ENCODE assay signal across 26 cellular contexts in genomic region chr3:73379465-73379864, GRCh38.
"Had no signal": no experiment of that assay in that cellular context is flagged by ENCODE, and none has a peak within 500 bp of the region (broad histone marks: within the 10 kb centered on the region; RNA-seq: fewer than 3 reads in every experiment).

No MANE protein-coding gene starts in this region.

- H3K4me1 Mint-ChIP-seq: activated B cell treated with CpG ODN at 0.5 μM for 24 hours; activated CD4-positive, alpha-beta T cell treated with anti-CD3 and anti-CD28 coated beads for 36 hours; activated naive CD8-positive, alpha-beta T cell treated with anti-CD3 and anti-CD28 coated beads, Interleukin-2, amount 10 ng/mL, durations not matched to agents 7 days and 5 days had no signal

- H3K27me3 ChIP-seq: esophagus squamous epithelium, foreskin keratinocyte, thyroid gland, upper lobe of right lung had no signal

- H3K27ac Mint-ChIP-seq: activated B cell treated with CpG ODN at 0.5 μM for 24 hours; activated CD4-positive, alpha-beta T cell treated with anti-CD3 and anti-CD28 coated beads for 36 hours; activated naive CD8-positive, alpha-beta T cell treated with anti-CD3 and anti-CD28 coated beads, Interleukin-2, amount 10 ng/mL, durations not matched to agents 7 days and 5 days; brain; effector memory CD8-positive, alpha-beta T cell; nephron progenitor cell had no signal

- ATAC-seq: activated CD4-positive, alpha-beta T cell treated with anti-CD3 and anti-CD28 coated beads for 36 hours; activated T-cell treated with anti-CD3 and anti-CD28 coated beads, Interleukin-2, amount 50 U/mL, for 4 hours; effector memory CD8-positive, alpha-beta T cell; foreskin keratinocyte; left lobe of liver; lower lobe of right lung; mucosa of descending colon; right cardiac atrium; stimulated activated naive CD8-positive, alpha-beta T cell treated with anti-CD3 and anti-CD28 coated beads, Interleukin-15, Interleukin-2, amounts not matched to agents 100 U/mL and 50 U/mL, for 24 hours; upper lobe of right lung had no signal

- H2AFZ ChIP-seq: parathyroid adenoma had no signal

- H3K79me2 ChIP-seq: parathyroid adenoma had no signal

- H3K27me3 Mint-ChIP-seq: activated B cell treated with CpG ODN at 0.5 μM for 24 hours; activated CD4-positive, alpha-beta T cell treated with anti-CD3 and anti-CD28 coated beads for 36 hours; activated naive CD8-positive, alpha-beta T cell treated with anti-CD3 and anti-CD28 coated beads, Interleukin-2, amount 10 ng/mL, durations not matched to agents 7 days and 5 days; effector memory CD8-positive, alpha-beta T cell had no signal

- H3K4me1 ChIP-seq: esophagus squamous epithelium, foreskin keratinocyte, lower lobe of right lung, parathyroid adenoma, thyroid gland, upper lobe of right lung had no signal

- DNase-seq: activated B cell treated with CpG ODN at 0.5 μM for 24 hours; activated CD4-positive, alpha-beta T cell treated with anti-CD3 and anti-CD28 coated beads for 36 hours; activated CD4-positive, alpha-beta T cell treated with anti-CD3 and anti-CD28 coated beads, Interleukin-2, amount 50 U/mL, for 48 hours; activated CD8-positive, alpha-beta memory T cell treated with anti-CD3 and anti-CD28 coated beads, Interleukin-2, amount 50 U/mL, for 48 hours; activated naive CD4-positive, alpha-beta T cell treated with Interleukin-2 at 50 U/mL for 16 hours; activated naive CD8-positive, alpha-beta T cell treated with anti-CD3 and anti-CD28 coated beads, Interleukin-2, amount 10 ng/mL, durations not matched to agents 7 days and 5 days; activated T-cell treated with anti-CD3 and anti-CD28 coated beads, Interleukin-2, amount 50 U/mL, for 4 hours; amniotic stem cell; central memory CD4-positive, alpha-beta T cell; effector memory CD8-positive, alpha-beta T cell; esophagus squamous epithelium; foreskin keratinocyte; kidney; lower lobe of right lung; mesendoderm; mucosa of descending colon; nephron progenitor cell; right cardiac atrium; stimulated activated CD4-positive, alpha-beta T cell treated with anti-CD3 and anti-CD28 coated beads, Interleukin-4, amount 100 ng/mL, for 4 hours; stimulated activated naive CD8-positive, alpha-beta T cell treated with anti-CD3 and anti-CD28 coated beads, Interleukin-15, Interleukin-2, amounts not matched to agents 100 U/mL and 50 U/mL, for 24 hours; T-helper 9 cell; thyroid gland; upper lobe of right lung had no signal

- H3K36me3 Mint-ChIP-seq: activated naive CD8-positive, alpha-beta T cell treated with anti-CD3 and anti-CD28 coated beads, Interleukin-2, amount 10 ng/mL, durations not matched to agents 7 days and 5 days had no signal

- H3K36me3 ChIP-seq: thyroid gland, upper lobe of right lung had no signal

- H3K4me3 ChIP-seq: esophagus squamous epithelium, lower lobe of right lung, mucosa of descending colon, thyroid gland, upper lobe of right lung had no signal

- H3K9me3 ChIP-seq: esophagus squamous epithelium, lower lobe of right lung, thyroid gland, upper lobe of right lung had no signal

- H3K9ac ChIP-seq: parathyroid adenoma had no signal

- H3K4me3 Mint-ChIP-seq: activated B cell treated with CpG ODN at 0.5 μM for 24 hours; activated CD4-positive, alpha-beta T cell treated with anti-CD3 and anti-CD28 coated beads for 36 hours; activated naive CD8-positive, alpha-beta T cell treated with anti-CD3 and anti-CD28 coated beads, Interleukin-2, amount 10 ng/mL, durations not matched to agents 7 days and 5 days; activated T-cell treated with anti-CD3 and anti-CD28 coated beads, Interleukin-2, amount 50 U/mL, for 4 hours; brain; effector memory CD8-positive, alpha-beta T cell; nephron progenitor cell had no signal
